In genomic region chr7:95262875-95263274, GRCh38 we compare ENCODE assay signal across 2 cellular contexts.
TF ChIP-seq lines count a peak whose summit lies in the region.

No MANE protein-coding gene starts in this region.

TF ChIP-seq in GM23338, 12 proteins besides CTCF, POLR2A, EP300 and RAD21 (continued from another document):
- TF ChIP-seq REST (IDR thresholded peaks at IDR 0.05; ENCODE audit: unreplicated experiment), result no peak
- no peak for TF ChIP-seq ETS1 (IDR thresholded peaks at IDR 0.05)
- TF ChIP-seq EZH2phosphoT487 (IDR thresholded peaks at IDR 0.05; ENCODE audit: unreplicated experiment), result no peak
- TF ChIP-seq, protein P1, sequence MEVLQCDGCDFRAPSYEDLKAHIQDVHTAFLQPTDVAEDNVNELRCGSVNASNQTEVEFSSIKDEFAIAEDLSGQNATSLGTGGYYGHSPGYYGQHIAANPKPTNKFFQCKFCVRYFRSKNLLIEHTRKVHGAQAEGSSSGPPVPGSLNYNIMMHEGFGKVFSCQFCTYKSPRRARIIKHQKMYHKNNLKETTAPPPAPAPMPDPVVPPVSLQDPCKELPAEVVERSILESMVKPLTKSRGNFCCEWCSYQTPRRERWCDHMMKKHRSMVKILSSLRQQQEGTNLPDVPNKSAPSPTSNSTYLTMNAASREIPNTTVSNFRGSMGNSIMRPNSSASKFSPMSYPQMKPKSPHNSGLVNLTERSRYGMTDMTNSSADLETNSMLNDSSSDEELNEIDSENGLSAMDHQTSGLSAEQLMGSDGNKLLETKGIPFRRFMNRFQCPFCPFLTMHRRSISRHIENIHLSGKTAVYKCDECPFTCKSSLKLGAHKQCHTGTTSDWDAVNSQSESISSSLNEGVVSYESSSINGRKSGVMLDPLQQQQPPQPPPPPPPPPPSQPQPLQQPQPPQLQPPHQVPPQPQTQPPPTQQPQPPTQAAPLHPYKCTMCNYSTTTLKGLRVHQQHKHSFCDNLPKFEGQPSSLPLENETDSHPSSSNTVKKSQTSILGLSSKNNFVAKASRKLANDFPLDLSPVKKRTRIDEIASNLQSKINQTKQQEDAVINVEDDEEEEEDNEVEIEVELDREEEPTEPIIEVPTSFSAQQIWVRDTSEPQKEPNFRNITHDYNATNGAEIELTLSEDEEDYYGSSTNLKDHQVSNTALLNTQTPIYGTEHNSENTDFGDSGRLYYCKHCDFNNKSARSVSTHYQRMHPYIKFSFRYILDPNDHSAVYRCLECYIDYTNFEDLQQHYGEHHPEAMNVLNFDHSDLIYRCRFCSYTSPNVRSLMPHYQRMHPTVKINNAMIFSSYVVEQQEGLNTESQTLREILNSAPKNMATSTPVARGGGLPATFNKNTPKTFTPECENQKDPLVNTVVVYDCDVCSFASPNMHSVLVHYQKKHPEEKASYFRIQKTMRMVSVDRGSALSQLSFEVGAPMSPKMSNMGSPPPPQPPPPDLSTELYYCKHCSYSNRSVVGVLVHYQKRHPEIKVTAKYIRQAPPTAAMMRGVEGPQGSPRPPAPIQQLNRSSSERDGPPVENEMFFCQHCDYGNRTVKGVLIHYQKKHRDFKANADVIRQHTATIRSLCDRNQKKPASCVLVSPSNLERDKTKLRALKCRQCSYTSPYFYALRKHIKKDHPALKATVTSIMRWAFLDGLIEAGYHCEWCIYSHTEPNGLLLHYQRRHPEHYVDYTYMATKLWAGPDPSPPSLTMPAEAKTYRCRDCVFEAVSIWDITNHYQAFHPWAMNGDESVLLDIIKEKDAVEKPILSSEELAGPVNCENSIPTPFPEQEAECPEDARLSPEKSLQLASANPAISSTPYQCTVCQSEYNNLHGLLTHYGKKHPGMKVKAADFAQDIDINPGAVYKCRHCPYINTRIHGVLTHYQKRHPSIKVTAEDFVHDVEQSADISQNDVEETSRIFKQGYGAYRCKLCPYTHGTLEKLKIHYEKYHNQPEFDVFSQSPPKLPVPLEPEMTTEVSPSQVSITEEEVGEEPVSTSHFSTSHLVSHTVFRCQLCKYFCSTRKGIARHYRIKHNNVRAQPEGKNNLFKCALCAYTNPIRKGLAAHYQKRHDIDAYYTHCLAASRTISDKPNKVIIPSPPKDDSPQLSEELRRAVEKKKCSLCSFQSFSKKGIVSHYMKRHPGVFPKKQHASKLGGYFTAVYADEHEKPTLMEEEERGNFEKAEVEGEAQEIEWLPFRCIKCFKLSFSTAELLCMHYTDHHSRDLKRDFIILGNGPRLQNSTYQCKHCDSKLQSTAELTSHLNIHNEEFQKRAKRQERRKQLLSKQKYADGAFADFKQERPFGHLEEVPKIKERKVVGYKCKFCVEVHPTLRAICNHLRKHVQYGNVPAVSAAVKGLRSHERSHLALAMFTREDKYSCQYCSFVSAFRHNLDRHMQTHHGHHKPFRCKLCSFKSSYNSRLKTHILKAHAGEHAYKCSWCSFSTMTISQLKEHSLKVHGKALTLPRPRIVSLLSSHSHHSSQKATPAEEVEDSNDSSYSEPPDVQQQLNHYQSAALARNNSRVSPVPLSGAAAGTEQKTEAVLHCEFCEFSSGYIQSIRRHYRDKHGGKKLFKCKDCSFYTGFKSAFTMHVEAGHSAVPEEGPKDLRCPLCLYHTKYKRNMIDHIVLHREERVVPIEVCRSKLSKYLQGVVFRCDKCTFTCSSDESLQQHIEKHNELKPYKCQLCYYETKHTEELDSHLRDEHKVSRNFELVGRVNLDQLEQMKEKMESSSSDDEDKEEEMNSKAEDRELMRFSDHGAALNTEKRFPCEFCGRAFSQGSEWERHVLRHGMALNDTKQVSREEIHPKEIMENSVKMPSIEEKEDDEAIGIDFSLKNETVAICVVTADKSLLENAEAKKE (CRISPR knock-in tag; IDR thresholded peaks at IDR 0.05), result no peak
- TF ChIP-seq CREB1 (CRISPR knock-in tag; IDR thresholded peaks at IDR 0.05; ENCODE audit: low read depth), result no peak
- no peak for TF ChIP-seq ZNF331 (CRISPR knock-in tag; IDR thresholded peaks at IDR 0.05; ENCODE audit: low read depth)
- TF ChIP-seq STAT1 (IDR thresholded peaks at IDR 0.05; ENCODE audit: unreplicated experiment), result no peak
- TF ChIP-seq POLR2AphosphoS5 (IDR thresholded peaks at IDR 0.05; ENCODE audit: low read depth), result no peak

TF ChIP-seq in WTC11, 78 proteins besides CTCF, POLR2A, EP300 and RAD21 (continued from another document):
- no peak for TF ChIP-seq ZSCAN18 (CRISPR knock-in tag; IDR thresholded peaks at IDR 0.05)
- no peak for TF ChIP-seq E2F1 (CRISPR knock-in tag; IDR thresholded peaks at IDR 0.05)
- TF ChIP-seq AR (CRISPR knock-in tag; IDR thresholded peaks at IDR 0.05), result no peak
- TF ChIP-seq CREB1 (CRISPR knock-in tag; IDR thresholded peaks at IDR 0.05), result no peak
TF ChIP-seq in WTC11: peak in this region for 0.
